Comparison of ENCODE assay signal across 32 cellular contexts in genomic region chr6:42598300-42598699, GRCh38.
"Had no signal": no experiment of that assay in that cellular context is flagged by ENCODE, and none has a peak within 500 bp of the region (broad histone marks: within the 10 kb centered on the region; RNA-seq: fewer than 3 reads in every experiment).

No MANE protein-coding gene starts in this region.

- H3K4me3 Mint-ChIP-seq: activated CD4-positive, alpha-beta T cell treated with anti-CD3 and anti-CD28 coated beads for 36 hours; activated CD4-positive, alpha-beta T cell treated with anti-CD3 and anti-CD28 coated beads, Interleukin-2, amount 10 ng/mL, durations not matched to agents 7 days and 5 days; activated CD8-positive, alpha-beta memory T cell treated with anti-CD3 and anti-CD28 coated beads, Interleukin-2, amount 10 ng/mL, durations not matched to agents 7 days and 5 days; T-helper 1 cell treated with Interleukin-12 subunit alpha and Interleukin-12 subunit beta and Interleukin-4 antibody, amounts not matched to agents 30 μg/mL and 1 μg/mL, for 36 hours; T-helper 2 cell treated with Interferon-gamma antibody and Interleukin-4, amounts not matched to agents 5 μg/mL and 100 μg/mL, for 36 hours had no signal

- H3K9me3 Mint-ChIP-seq: T-helper 1 cell treated with Interleukin-12 subunit alpha and Interleukin-12 subunit beta and Interleukin-4 antibody, amounts not matched to agents 30 μg/mL and 1 μg/mL, for 36 hours had no signal

- ATAC-seq: activated CD4-positive, alpha-beta T cell treated with anti-CD3 and anti-CD28 coated beads for 36 hours; activated CD8-positive, alpha-beta memory T cell treated with anti-CD3 and anti-CD28 coated beads, Interleukin-2, amount 10 ng/mL, durations not matched to agents 7 days and 5 days; body of pancreas; K562; PC-3 had no signal

- DNase-seq: activated CD4-positive, alpha-beta T cell treated with anti-CD3 and anti-CD28 coated beads for 36 hours; activated CD4-positive, alpha-beta T cell treated with anti-CD3 and anti-CD28 coated beads, Interleukin-2, amount 10 ng/mL, durations not matched to agents 7 days and 5 days; activated CD4-positive, alpha-beta T cell treated with anti-CD3 and anti-CD28 coated beads, Interleukin-2, amount 50 U/mL, for 48 hours; activated CD8-positive, alpha-beta memory T cell treated with anti-CD3 and anti-CD28 coated beads for 24 hours; activated CD8-positive, alpha-beta memory T cell treated with anti-CD3 and anti-CD28 coated beads, Interleukin-2, amount 10 ng/mL, durations not matched to agents 7 days and 5 days; activated CD8-positive, alpha-beta memory T cell treated with anti-CD3 and anti-CD28 coated beads, Interleukin-2, amount 50 U/mL, for 48 hours; activated effector memory CD4-positive, alpha-beta T cell treated with Interleukin-2 at 50 U/mL for 16 hours; activated naive CD4-positive, alpha-beta T cell treated with anti-CD3 and anti-CD28 coated beads, Interleukin-2, amount 50 U/mL, for 16 hours; activated T-cell treated with anti-CD3 and anti-CD28 coated beads, Interleukin-2, amount 50 U/mL, for 48 hours; adrenal gland; body of pancreas; caudate nucleus; cerebellar nuclear complex; NCI-H1048; NCI-H1436 treated with DMSO at 0.1 percent for 48 hours; NCI-H2029; NCI-H226; NCI-H446 treated with DMSO at 0.1 percent for 48 hours; NCI-H524; NCI-H69; NK-92 treated with Interleukin-12 subunit alpha and Interleukin-12 subunit beta, amount 100 ng/mL, for 24 hours; PC-3; Peyer's patch; RPMI8226; SHP77 treated with DMSO at 0.1 percent for 48 hours; SK-N-SH had no signal

- H3K27me3 Mint-ChIP-seq: activated CD4-positive, alpha-beta T cell treated with anti-CD3 and anti-CD28 coated beads for 36 hours; activated CD4-positive, alpha-beta T cell treated with anti-CD3 and anti-CD28 coated beads, Interleukin-2, amount 10 ng/mL, durations not matched to agents 7 days and 5 days; activated CD8-positive, alpha-beta memory T cell treated with anti-CD3 and anti-CD28 coated beads, Interleukin-2, amount 10 ng/mL, durations not matched to agents 7 days and 5 days had no signal

- FAIRE-seq: astrocyte, bronchial epithelial cell, K562, TTC549 had no signal

- H3K27ac Mint-ChIP-seq: activated CD4-positive, alpha-beta T cell treated with anti-CD3 and anti-CD28 coated beads for 36 hours; activated CD4-positive, alpha-beta T cell treated with anti-CD3 and anti-CD28 coated beads, Interleukin-2, amount 10 ng/mL, durations not matched to agents 7 days and 5 days; activated CD8-positive, alpha-beta memory T cell treated with anti-CD3 and anti-CD28 coated beads, Interleukin-2, amount 10 ng/mL, durations not matched to agents 7 days and 5 days; T-helper 1 cell treated with Interleukin-12 subunit alpha and Interleukin-12 subunit beta and Interleukin-4 antibody, amounts not matched to agents 30 μg/mL and 1 μg/mL, for 36 hours; T-helper 2 cell treated with Interferon-gamma antibody and Interleukin-4, amounts not matched to agents 5 μg/mL and 100 μg/mL, for 36 hours had no signal

- H3K4me1 Mint-ChIP-seq: activated CD8-positive, alpha-beta memory T cell treated with anti-CD3 and anti-CD28 coated beads, Interleukin-2, amount 10 ng/mL, durations not matched to agents 7 days and 5 days had no signal
